In genomic region chr13:94143624-94144350, GRCh38 we compare ENCODE assay signal across 1 cellular context.
TF ChIP-seq lines count a peak whose summit lies in the region.

No MANE protein-coding gene starts in this region.

TF ChIP-seq in GM23338, 12 proteins besides CTCF, POLR2A, EP300 and RAD21 (continued from another document):
- TF ChIP-seq, protein P1, sequence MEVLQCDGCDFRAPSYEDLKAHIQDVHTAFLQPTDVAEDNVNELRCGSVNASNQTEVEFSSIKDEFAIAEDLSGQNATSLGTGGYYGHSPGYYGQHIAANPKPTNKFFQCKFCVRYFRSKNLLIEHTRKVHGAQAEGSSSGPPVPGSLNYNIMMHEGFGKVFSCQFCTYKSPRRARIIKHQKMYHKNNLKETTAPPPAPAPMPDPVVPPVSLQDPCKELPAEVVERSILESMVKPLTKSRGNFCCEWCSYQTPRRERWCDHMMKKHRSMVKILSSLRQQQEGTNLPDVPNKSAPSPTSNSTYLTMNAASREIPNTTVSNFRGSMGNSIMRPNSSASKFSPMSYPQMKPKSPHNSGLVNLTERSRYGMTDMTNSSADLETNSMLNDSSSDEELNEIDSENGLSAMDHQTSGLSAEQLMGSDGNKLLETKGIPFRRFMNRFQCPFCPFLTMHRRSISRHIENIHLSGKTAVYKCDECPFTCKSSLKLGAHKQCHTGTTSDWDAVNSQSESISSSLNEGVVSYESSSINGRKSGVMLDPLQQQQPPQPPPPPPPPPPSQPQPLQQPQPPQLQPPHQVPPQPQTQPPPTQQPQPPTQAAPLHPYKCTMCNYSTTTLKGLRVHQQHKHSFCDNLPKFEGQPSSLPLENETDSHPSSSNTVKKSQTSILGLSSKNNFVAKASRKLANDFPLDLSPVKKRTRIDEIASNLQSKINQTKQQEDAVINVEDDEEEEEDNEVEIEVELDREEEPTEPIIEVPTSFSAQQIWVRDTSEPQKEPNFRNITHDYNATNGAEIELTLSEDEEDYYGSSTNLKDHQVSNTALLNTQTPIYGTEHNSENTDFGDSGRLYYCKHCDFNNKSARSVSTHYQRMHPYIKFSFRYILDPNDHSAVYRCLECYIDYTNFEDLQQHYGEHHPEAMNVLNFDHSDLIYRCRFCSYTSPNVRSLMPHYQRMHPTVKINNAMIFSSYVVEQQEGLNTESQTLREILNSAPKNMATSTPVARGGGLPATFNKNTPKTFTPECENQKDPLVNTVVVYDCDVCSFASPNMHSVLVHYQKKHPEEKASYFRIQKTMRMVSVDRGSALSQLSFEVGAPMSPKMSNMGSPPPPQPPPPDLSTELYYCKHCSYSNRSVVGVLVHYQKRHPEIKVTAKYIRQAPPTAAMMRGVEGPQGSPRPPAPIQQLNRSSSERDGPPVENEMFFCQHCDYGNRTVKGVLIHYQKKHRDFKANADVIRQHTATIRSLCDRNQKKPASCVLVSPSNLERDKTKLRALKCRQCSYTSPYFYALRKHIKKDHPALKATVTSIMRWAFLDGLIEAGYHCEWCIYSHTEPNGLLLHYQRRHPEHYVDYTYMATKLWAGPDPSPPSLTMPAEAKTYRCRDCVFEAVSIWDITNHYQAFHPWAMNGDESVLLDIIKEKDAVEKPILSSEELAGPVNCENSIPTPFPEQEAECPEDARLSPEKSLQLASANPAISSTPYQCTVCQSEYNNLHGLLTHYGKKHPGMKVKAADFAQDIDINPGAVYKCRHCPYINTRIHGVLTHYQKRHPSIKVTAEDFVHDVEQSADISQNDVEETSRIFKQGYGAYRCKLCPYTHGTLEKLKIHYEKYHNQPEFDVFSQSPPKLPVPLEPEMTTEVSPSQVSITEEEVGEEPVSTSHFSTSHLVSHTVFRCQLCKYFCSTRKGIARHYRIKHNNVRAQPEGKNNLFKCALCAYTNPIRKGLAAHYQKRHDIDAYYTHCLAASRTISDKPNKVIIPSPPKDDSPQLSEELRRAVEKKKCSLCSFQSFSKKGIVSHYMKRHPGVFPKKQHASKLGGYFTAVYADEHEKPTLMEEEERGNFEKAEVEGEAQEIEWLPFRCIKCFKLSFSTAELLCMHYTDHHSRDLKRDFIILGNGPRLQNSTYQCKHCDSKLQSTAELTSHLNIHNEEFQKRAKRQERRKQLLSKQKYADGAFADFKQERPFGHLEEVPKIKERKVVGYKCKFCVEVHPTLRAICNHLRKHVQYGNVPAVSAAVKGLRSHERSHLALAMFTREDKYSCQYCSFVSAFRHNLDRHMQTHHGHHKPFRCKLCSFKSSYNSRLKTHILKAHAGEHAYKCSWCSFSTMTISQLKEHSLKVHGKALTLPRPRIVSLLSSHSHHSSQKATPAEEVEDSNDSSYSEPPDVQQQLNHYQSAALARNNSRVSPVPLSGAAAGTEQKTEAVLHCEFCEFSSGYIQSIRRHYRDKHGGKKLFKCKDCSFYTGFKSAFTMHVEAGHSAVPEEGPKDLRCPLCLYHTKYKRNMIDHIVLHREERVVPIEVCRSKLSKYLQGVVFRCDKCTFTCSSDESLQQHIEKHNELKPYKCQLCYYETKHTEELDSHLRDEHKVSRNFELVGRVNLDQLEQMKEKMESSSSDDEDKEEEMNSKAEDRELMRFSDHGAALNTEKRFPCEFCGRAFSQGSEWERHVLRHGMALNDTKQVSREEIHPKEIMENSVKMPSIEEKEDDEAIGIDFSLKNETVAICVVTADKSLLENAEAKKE (CRISPR knock-in tag; IDR thresholded peaks at IDR 0.05), result no peak
- TF ChIP-seq ETS1 (IDR thresholded peaks at IDR 0.05) (no peak), POLR2AphosphoS5 (IDR thresholded peaks at IDR 0.05; ENCODE audit: low read depth) (peak; percentile 73)
